38 cellular contexts compared by ENCODE assay signal in genomic region chr5:77606279-77606678, GRCh38. TPM values are rescaled to one million over a fixed set of nuclear protein-coding genes. Genes with fewer than 3 reads are reported as not detected.
"Had no signal": no experiment of that assay in that cellular context is flagged by ENCODE, and none has a peak within 500 bp of the region (broad histone marks: within the 10 kb centered on the region; RNA-seq: fewer than 3 reads in every experiment).

No MANE protein-coding gene starts in this region.

- DNase-seq: Karpas-422, Kasumi-1, MG63, MM.1S, MV-4-11, NCI-H1048, NCI-H1092, NCI-H1092 treated with DMSO at 0.1 percent for 48 hours, NCI-H1105, NCI-H1105 treated with DMSO at 0.1 percent for 48 hours, NCI-H1417, NCI-H1417 treated with DMSO at 0.1 percent for 48 hours, NCI-H1436, NCI-H1436 treated with DMSO at 0.1 percent for 48 hours, NCI-H146, NCI-H1694, NCI-H1694 treated with DMSO at 0.1 percent for 48 hours, NCI-H187, NCI-H187 treated with DMSO at 0.1 percent for 48 hours, NCI-H1930, NCI-H2029, NCI-H2029 treated with DMSO at 0.1 percent for 48 hours, NCI-H2081, NCI-H2081 treated with DMSO at 0.1 percent for 48 hours, NCI-H2107, NCI-H2171, NCI-H2171 treated with DMSO at 0.1 percent for 48 hours, NCI-H2227 treated with DMSO at 0.1 percent for 48 hours, NCI-H226, NCI-H345, NCI-H446, NCI-H446 treated with DMSO at 0.1 percent for 48 hours, NCI-H510A, NCI-H510A treated with DMSO at 0.1 percent for 48 hours had no signal

- H3K36me3 ChIP-seq: MG63 had no signal

- H3K4me3 ChIP-seq: MG63 had no signal

- H3K9me3 ChIP-seq: MG63 had no signal

RNA-seq across cellular contexts. Expression of gene OTP, which starts 32.2 kb away (rescaled TPM):
- total RNA-seq: LHCN-M2, M059J, MCF 10A, NCI-H460 had no signal
